In genomic region chr5:31638286-31638685, GRCh38 we compare ENCODE assay signal across 8 cellular contexts. TPM values are rescaled to one million over a fixed set of nuclear protein-coding genes. Genes with fewer than 3 reads are reported as not detected.
DNase-seq lines count a peak whose midpoint lies in the region; ATAC-seq and TF ChIP-seq lines count a peak whose summit lies in the region.

No MANE protein-coding gene starts in this region.

- intact Hi-C loops in CD8-positive, alpha-beta T cell (cut with DNase I, micrococcal nuclease), result no loop called here
- intact Hi-C loops in HCT116 (cut with micrococcal nuclease), result no loop called here
- intact Hi-C loops in head of caudate nucleus (cut with DNase I), result loop anchor here (2.0 to 10.0 kb wide), 3 partner anchors 53 to 171 kb away; no protein-coding TSS in a partner anchor

- RAD21 ChIA-PET in HCT116 (lab: Charles Lee; ENCODE audit: low non-redundant PET in 1 of 2, low total read pairs in 2 of 2, uncharacterized antibody in 2 of 2, unreplicated experiment in 2 of 2), result no interaction called here

- H3K79me2 ChIP-seq in HCT116 (ENCODE audit: insufficient read depth, low read length), result no peaks in the 10 kb centered on the region

- no peaks in the 10 kb centered on the region for H3K36me3 ChIP-seq in CD8-positive, alpha-beta T cell (ENCODE audit: insufficient read depth, low read length)
- H3K36me3 ChIP-seq in HCT116 (ENCODE audit: control insufficient read depth in 1 of 2, insufficient read depth in 2 of 2, low read length in 2 of 2) (no peaks in the 10 kb centered on the region), skeletal muscle satellite cell (ENCODE audit: insufficient read depth, low read length) (no peaks in the 10 kb centered on the region)

- no peak for TF ChIP-seq POLR2A in HCT116 (IDR thresholded peaks at IDR 0.05; ENCODE audit: borderline replicate concordance, extremely low read depth, insufficient read depth, insufficient read length)

- no peak for ATAC-seq in CD8-positive, alpha-beta T cell
- no peak for ATAC-seq in HCT116
- no peak for ATAC-seq in T-helper 17 cell

- peaks cover 7% of the 10 kb centered on the region for H3K4me1 Mint-ChIP-seq in CD8-positive, alpha-beta T cell (ENCODE audit: low read depth)
- peaks cover 13% of the 10 kb centered on the region for H3K4me1 Mint-ChIP-seq in T-helper 17 cell

- no peak overlapping the region for H3K27ac Mint-ChIP-seq in CD8-positive, alpha-beta T cell
- peak overlapping the region; percentile 95 for H3K27ac Mint-ChIP-seq in T-helper 17 cell

- no TSS peak for BruUV-seq in HCT116 (replicated peaks; lab: Mats Ljungman, UMichigan)

- peaks cover 27% of the 10 kb centered on the region for H3K27me3 Mint-ChIP-seq in CD8-positive, alpha-beta T cell (ENCODE audit: low read depth)
- peaks cover 10% of the 10 kb centered on the region for H3K27me3 Mint-ChIP-seq in T-helper 17 cell

- no peak for DNase-seq in CD8-positive, alpha-beta T cell
- no peak for DNase-seq in HCT116 (ENCODE audit: low read depth, low spot score)
- DNase-seq in T-helper 17 cell, result no peak
- peak in 26 of 42 donors; percentile 24 to 68 (median 44) for DNase-seq in head of caudate nucleus
- DNase-seq in NK-92 treated with Interleukin-12 subunit alpha and Interleukin-12 subunit beta, amount 100 ng/mL, for 24 hours (lab: John Stamatoyannopoulos, UW), result no peak
- no peak for DNase-seq in pons (ENCODE audit: low spot score)
- DNase-seq in stimulated activated CD4-positive, alpha-beta T cell treated with anti-CD3 and anti-CD28 coated beads, Interleukin-1b, Interleukin-23, amount 100 ng/mL, for 48 hours, result no peak

- H3K9me3 ChIP-seq in CD8-positive, alpha-beta T cell (ENCODE audit: low read length), result no peaks in the 10 kb centered on the region
- H3K9me3 ChIP-seq in HCT116 (ENCODE audit: control insufficient read depth in 1 of 2, insufficient read depth in 1 of 2, low read depth in 1 of 2, low read length in 2 of 2), result no peaks in the 10 kb centered on the region
- H3K9me3 ChIP-seq in T-helper 17 cell (ENCODE audit: control insufficient read depth, low read length, poor library complexity, severe bottlenecking), result no peaks in the 10 kb centered on the region
- H3K9me3 ChIP-seq in skeletal muscle satellite cell (replicated peaks; ENCODE audit: low read length), result no peaks in the 10 kb centered on the region

- peaks cover 8% of the 10 kb centered on the region for H3K4me1 ChIP-seq in CD8-positive, alpha-beta T cell (ENCODE audit: insufficient read depth, low read length)
- H3K4me1 ChIP-seq in HCT116 (ENCODE audit: control insufficient read depth in 1 of 2, insufficient read depth in 2 of 2, low read length in 2 of 2) (peaks cover 7 to 14% of the 10 kb centered on the region in 2 experiments; a peak in 3 of 4 replicates), skeletal muscle satellite cell (ENCODE audit: control insufficient read depth, insufficient read depth, low read length) (peaks cover 4% of the 10 kb centered on the region)

- no peaks in the 10 kb centered on the region for H3K27me3 ChIP-seq in CD8-positive, alpha-beta T cell (ENCODE audit: insufficient read depth, low read length)
- H3K27me3 ChIP-seq in HCT116 (ENCODE audit: insufficient read depth, low read length), result no peaks in the 10 kb centered on the region
- peaks cover 57% of the 10 kb centered on the region for H3K27me3 ChIP-seq in skeletal muscle satellite cell (ENCODE audit: control insufficient read depth, insufficient read depth, low read length)

- no peaks in the 10 kb centered on the region for H3K9me2 ChIP-seq in HCT116 (ENCODE audit: insufficient read depth)

- no peak overlapping the region for H3K27ac ChIP-seq in CD8-positive, alpha-beta T cell (ENCODE audit: low read depth, low read length)
- H3K27ac ChIP-seq in HCT116 (ENCODE audit: low read depth, low read length), result no peak overlapping the region

- TF ChIP-seq RAD21 in HCT116 (IDR thresholded peaks at IDR 0.05; ENCODE audit: low read depth), result no peak

- H3K4me3 Mint-ChIP-seq in CD8-positive, alpha-beta T cell, result peak overlapping the region; percentile 84
- H3K4me3 Mint-ChIP-seq in T-helper 17 cell, result peak overlapping the region; percentile 94

- no peaks in the 10 kb centered on the region for H3K9me3 Mint-ChIP-seq in CD8-positive, alpha-beta T cell

- H3K4me3 ChIP-seq in CD8-positive, alpha-beta T cell (ENCODE audit: low read depth, low read length), result peak overlapping the region; percentile 76
- H3K4me3 ChIP-seq in HCT116 (replicated peaks in 1 of 2; ENCODE audit: low read depth in 1 of 2, low read length in 2 of 2), result peak overlapping the region; percentile 44 to 71
- peak overlapping the region; percentile 66 for H3K4me3 ChIP-seq in skeletal muscle satellite cell (ENCODE audit: low read length)

- H2AFZ ChIP-seq in HCT116 (ENCODE audit: low read depth, low read length, poor library complexity, severe bottlenecking), result peak overlapping the region; percentile 86

- POLR2A ChIA-PET in CD8-positive, alpha-beta T cell (lab: Charles Lee), result no interaction called here
- POLR2A ChIA-PET in HCT116 (lab: Charles Lee), result interaction anchor here (1.0 kb wide), 1 partner anchor 12 kb away, joined by 3 read pairs; no protein-coding TSS in a partner anchor

- no peaks in the 10 kb centered on the region for H3K36me3 Mint-ChIP-seq in CD8-positive, alpha-beta T cell
- H3K36me3 Mint-ChIP-seq in T-helper 17 cell (ENCODE audit: low read depth), result no peaks in the 10 kb centered on the region

- H3K4me2 ChIP-seq in HCT116 (ENCODE audit: low read length) (peak overlapping the region; percentile 91), skeletal muscle satellite cell (ENCODE audit: low read length) (peak overlapping the region; percentile 83)

- H3K9ac ChIP-seq in HCT116 (ENCODE audit: low read length) (peak overlapping the region; percentile 33), skeletal muscle satellite cell (ENCODE audit: low read depth, low read length) (no peak overlapping the region)

- H4K20me1 ChIP-seq in HCT116 (ENCODE audit: insufficient read depth), result no peaks in the 10 kb centered on the region

- TF ChIP-seq CTCF in CD8-positive, alpha-beta T cell (IDR thresholded peaks at IDR 0.05), result no peak
- no peak for TF ChIP-seq CTCF in HCT116 (IDR thresholded peaks at IDR 0.05 in 2 of 3, conservative IDR thresholded peaks at IDR 0.05 in 1 of 3; ENCODE audit: borderline replicate concordance in 1 of 3, insufficient read depth in 1 of 3, low read depth in 2 of 3, low read length in 2 of 3)

- CTCF ChIA-PET in CD8-positive, alpha-beta T cell (lab: Charles Lee), result interaction anchor here (0.8 to 1.6 kb wide), 4 partner anchors 8 to 455 kb away, joined by 3 to 5 read pairs (median 4); no protein-coding TSS in a partner anchor
- CTCF ChIA-PET in HCT116 (lab: Charles Lee), result interaction anchor here (1.2 to 2.0 kb wide), 2 partner anchors 10 to 12 kb away, joined by 4 to 5 read pairs; no protein-coding TSS in a partner anchor

TF ChIP-seq in HCT116, 20 proteins besides CTCF, POLR2A, EP300 and RAD21:
- TF ChIP-seq JUND (IDR thresholded peaks at IDR 0.05) (no peak), REST (IDR thresholded peaks at IDR 0.05; ENCODE audit: low read depth) (no peak), ZFX (IDR thresholded peaks at IDR 0.05) (no peak), ATF3 (IDR thresholded peaks at IDR 0.05) (no peak), FOSL1 (IDR thresholded peaks at IDR 0.05; ENCODE audit: low read depth) (no peak), YY1 (IDR thresholded peaks at IDR 0.05; ENCODE audit: extremely low read depth, insufficient replicate concordance, low read depth, low read length) (no peak), ZNF274 (IDR thresholded peaks at IDR 0.05; ENCODE audit: low read depth, low read length) (no peak), SIN3A (IDR thresholded peaks at IDR 0.05; ENCODE audit: low read depth) (no peak)

RNA-seq across cellular contexts. Expression of gene PDZD2, which starts 0.6 kb away (rescaled TPM):
- total RNA-seq in CD8-positive, alpha-beta T cell, result under 1 TPM; 0.35 to 0.81 TPM
- 0.37 TPM for total RNA-seq in HCT116 (2021; ENCODE audit: unreplicated experiment)
- 0.14 and 0.55 TPM in 2 replicates for polyA plus RNA-seq in HCT116 (2012)
- total RNA-seq in T-helper 17 cell, result 1 to 10 TPM; 1.4 to 3.0 TPM
- total RNA-seq in skeletal muscle satellite cell (2012; rRNA removed), result not detected in 2 replicates

Comparison
In these comparisons a context has a peak if more than half of its experiments do, and no peak if none do; other contexts are left out.
1. DNase-seq: peak in head of caudate nucleus (26 of 42); none in CD8-positive, alpha-beta T cell (0 of 7), HCT116 (single experiment), T-helper 17 cell (0 of 3), NK-92 treated with Interleukin-12 subunit alpha and Interleukin-12 subunit beta, amount 100 ng/mL, for 24 hours (single experiment), pons (single experiment) and stimulated activated CD4-positive, alpha-beta T cell treated with anti-CD3 and anti-CD28 coated beads, Interleukin-1b, Interleukin-23, amount 100 ng/mL, for 48 hours (single experiment).
2. Peak in every context shown above with its lines, with median percentiles within 50 percentile points of each other: H3K4me3 ChIP-seq.